Comparison of ENCODE assay signal across 14 cellular contexts in genomic region chr2:28623582-28624405, GRCh38.
DNase-seq lines count a peak whose midpoint lies in the region; ATAC-seq, FAIRE-seq and TF ChIP-seq lines count a peak whose summit lies in the region.
"Had no signal": no experiment of that assay in that cellular context is flagged by ENCODE, and none has a peak within 500 bp of the region (broad histone marks: within the 10 kb centered on the region; RNA-seq: fewer than 3 reads in every experiment).

No MANE protein-coding gene starts in this region.

- H3K9me3 Mint-ChIP-seq in stimulated activated naive CD8-positive, alpha-beta T cell treated with anti-CD3 and anti-CD28 coated beads, Interleukin-15, Interleukin-2, amounts not matched to agents 100 ng/mL and 50 ng/mL, for 24 hours = no peaks in the 10 kb centered on the region
- H3K9me3 Mint-ChIP-seq: activated B cell treated with CpG ODN at 0.5 μM for 24 hours had no signal

- no peak for ATAC-seq in stimulated activated naive CD8-positive, alpha-beta T cell treated with anti-CD3 and anti-CD28 coated beads, Interleukin-15, Interleukin-2, amounts not matched to agents 100 U/mL and 50 U/mL, for 24 hours
- no peak for ATAC-seq in aorta (ENCODE audit: low FRiP score)
- ATAC-seq in GM18873 (IDR thresholded peaks at IDR 0.05; ENCODE audit: low FRiP score, unreplicated experiment) = no peak

- TF ChIP-seq POLR2A in GM12892 (IDR thresholded peaks at IDR 0.05; ENCODE audit: low read depth, low read length) = no peak
- no peak for TF ChIP-seq POLR2A in H54 (IDR thresholded peaks at IDR 0.05; ENCODE audit: low read depth, low read length)

- no peaks in the 10 kb centered on the region for H3K4me1 Mint-ChIP-seq in stimulated activated naive CD8-positive, alpha-beta T cell treated with anti-CD3 and anti-CD28 coated beads, Interleukin-15, Interleukin-2, amounts not matched to agents 100 ng/mL and 50 ng/mL, for 24 hours (ENCODE audit: low read depth)

- H3K36me3 Mint-ChIP-seq in stimulated activated naive CD8-positive, alpha-beta T cell treated with anti-CD3 and anti-CD28 coated beads, Interleukin-15, Interleukin-2, amounts not matched to agents 100 ng/mL and 50 ng/mL, for 24 hours (ENCODE audit: low read depth) = no peaks in the 10 kb centered on the region

- H3K27me3 Mint-ChIP-seq in stimulated activated naive CD8-positive, alpha-beta T cell treated with anti-CD3 and anti-CD28 coated beads, Interleukin-15, Interleukin-2, amounts not matched to agents 100 ng/mL and 50 ng/mL, for 24 hours = no peaks in the 10 kb centered on the region
- H3K27me3 Mint-ChIP-seq: activated B cell treated with CpG ODN at 0.5 μM for 24 hours had no signal

- DNase-seq in stimulated activated naive CD8-positive, alpha-beta T cell treated with anti-CD3 and anti-CD28 coated beads, Interleukin-15, Interleukin-2, amounts not matched to agents 100 U/mL and 50 U/mL, for 24 hours = no peak
- peak in 1 of 2 donors; percentile 17 for DNase-seq in aorta
- DNase-seq in GM12892 (ENCODE audit: insufficient read length) = no peak
- no peak for DNase-seq in H54 (ENCODE audit: insufficient read length, low spot score)
- DNase-seq: activated B cell treated with CpG ODN at 0.5 μM for 24 hours, amygdala, BE2C, Karpas-422, NCI-H2029 had no signal

- TF ChIP-seq CTCF in neutrophil (IDR thresholded peaks at IDR 0.05) = no peak

- no peak overlapping the region for H3K4me3 ChIP-seq in duodenal mucosa (ENCODE audit: low read depth in 1 of 2, low read length in 2 of 2)
- H3K4me3 ChIP-seq in neutrophil (ENCODE audit: low read depth in 1 of 2, low read length in 1 of 2) = no peak overlapping the region
- no peak overlapping the region for H3K4me3 ChIP-seq in aorta (ENCODE audit: low read length in 2 of 2)

- H3K4me3 Mint-ChIP-seq in stimulated activated naive CD8-positive, alpha-beta T cell treated with anti-CD3 and anti-CD28 coated beads, Interleukin-15, Interleukin-2, amounts not matched to agents 100 ng/mL and 50 ng/mL, for 24 hours = peak overlapping the region; percentile 70

- H3K27me3 ChIP-seq in duodenal mucosa (ENCODE audit: control insufficient read depth in 1 of 2, insufficient read depth in 2 of 2, low read length in 2 of 2) = no peaks in the 10 kb centered on the region
- no peaks in the 10 kb centered on the region for H3K27me3 ChIP-seq in neutrophil
- H3K27me3 ChIP-seq in aorta (ENCODE audit: control insufficient read depth in 1 of 2, insufficient read depth in 2 of 2, low read length in 1 of 2) = no peaks in the 10 kb centered on the region
- H3K27me3 ChIP-seq: BE2C had no signal

- H3K4me1 ChIP-seq in duodenal mucosa (ENCODE audit: control insufficient read depth in 1 of 2, insufficient read depth in 2 of 2, low read length in 2 of 2) = peaks cover 50 to 55% of the 10 kb centered on the region in 2 donors
- peaks cover 65 to 66% of the 10 kb centered on the region in 2 experiments for H3K4me1 ChIP-seq in neutrophil (ENCODE audit: control insufficient read depth in 1 of 2, insufficient read depth in 1 of 2, low read depth in 1 of 2, low read length in 1 of 2)
- peaks cover 0 to 8% of the 10 kb centered on the region in 2 donors for H3K4me1 ChIP-seq in aorta (ENCODE audit: control insufficient read depth in 1 of 2, insufficient read depth in 2 of 2, low read length in 2 of 2)
- H3K4me1 ChIP-seq: BE2C had no signal

- H3K36me3 ChIP-seq in duodenal mucosa (ENCODE audit: control insufficient read depth in 1 of 2, insufficient read depth in 2 of 2, low read length in 2 of 2) = no peaks in the 10 kb centered on the region
- H3K36me3 ChIP-seq in neutrophil = peaks cover 31% of the 10 kb centered on the region
- no peaks in the 10 kb centered on the region for H3K36me3 ChIP-seq in aorta (ENCODE audit: control insufficient read depth in 1 of 2, insufficient read depth in 2 of 2, low read length in 1 of 2)
- H3K36me3 ChIP-seq: BE2C had no signal

- FAIRE-seq in GM12892 (lab: Jason Lieb, UNC) (no peak), H54 (lab: Jason Lieb, UNC) (no peak)

- H3K9me3 ChIP-seq in duodenal mucosa (ENCODE audit: control insufficient read depth in 1 of 2, low read length in 2 of 2) (no peaks in the 10 kb centered on the region), neutrophil (no peaks in the 10 kb centered on the region), aorta (ENCODE audit: control insufficient read depth, low read length) (no peaks in the 10 kb centered on the region)
- H3K9me3 ChIP-seq: BE2C had no signal

- no peak overlapping the region for H3K9ac ChIP-seq in duodenal mucosa (ENCODE audit: low read depth in 1 of 2, low read length in 2 of 2)

- peak overlapping the region; percentile 36 for H3K27ac ChIP-seq in duodenal mucosa (ENCODE audit: low read depth, low read length)
- peak overlapping the region; percentile 96 for H3K27ac ChIP-seq in neutrophil
- H3K27ac ChIP-seq in aorta (ENCODE audit: low read depth in 1 of 2, low read length in 2 of 2) = peak overlapping the region; percentile 65 to 100
- H3K27ac ChIP-seq: epithelial cell of prostate had no signal

- H3K27ac Mint-ChIP-seq in stimulated activated naive CD8-positive, alpha-beta T cell treated with anti-CD3 and anti-CD28 coated beads, Interleukin-15, Interleukin-2, amounts not matched to agents 100 ng/mL and 50 ng/mL, for 24 hours = peak overlapping the region; percentile 96

- intact Hi-C loops in aorta (cut with DNase I) = no loop called here

- WGBS in aorta, 2 donors = 80 to 86% methylated on average over 12 of the region's 12 CpGs

Comparison
In these comparisons a context has a peak if more than half of its experiments do, and no peak if none do; other contexts are left out.
1. H3K27ac ChIP-seq: peak in every context shown above with its lines; median percentile 96 in neutrophil; 82 in aorta; 36 in duodenal mucosa.